2 cellular contexts compared by ENCODE assay signal in genomic region chr18:77061291-77061945, GRCh38.
TF ChIP-seq lines count a peak whose summit lies in the region.

No MANE protein-coding gene starts in this region.

TF ChIP-seq in liver, 16 proteins besides CTCF, POLR2A, EP300 and RAD21 (continued from another document):
- TF ChIP-seq RXRA (IDR thresholded peaks at IDR 0.05), result no peak
- no peak for TF ChIP-seq FOXA1 (IDR thresholded peaks at IDR 0.05)
- no peak for TF ChIP-seq EGR1 (IDR thresholded peaks at IDR 0.05; ENCODE audit: low read depth in 2 of 2)
- TF ChIP-seq, protein P1, sequence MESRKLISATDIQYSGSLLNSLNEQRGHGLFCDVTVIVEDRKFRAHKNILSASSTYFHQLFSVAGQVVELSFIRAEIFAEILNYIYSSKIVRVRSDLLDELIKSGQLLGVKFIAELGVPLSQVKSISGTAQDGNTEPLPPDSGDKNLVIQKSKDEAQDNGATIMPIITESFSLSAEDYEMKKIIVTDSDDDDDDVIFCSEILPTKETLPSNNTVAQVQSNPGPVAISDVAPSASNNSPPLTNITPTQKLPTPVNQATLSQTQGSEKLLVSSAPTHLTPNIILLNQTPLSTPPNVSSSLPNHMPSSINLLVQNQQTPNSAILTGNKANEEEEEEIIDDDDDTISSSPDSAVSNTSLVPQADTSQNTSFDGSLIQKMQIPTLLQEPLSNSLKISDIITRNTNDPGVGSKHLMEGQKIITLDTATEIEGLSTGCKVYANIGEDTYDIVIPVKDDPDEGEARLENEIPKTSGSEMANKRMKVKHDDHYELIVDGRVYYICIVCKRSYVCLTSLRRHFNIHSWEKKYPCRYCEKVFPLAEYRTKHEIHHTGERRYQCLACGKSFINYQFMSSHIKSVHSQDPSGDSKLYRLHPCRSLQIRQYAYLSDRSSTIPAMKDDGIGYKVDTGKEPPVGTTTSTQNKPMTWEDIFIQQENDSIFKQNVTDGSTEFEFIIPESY (IDR thresholded peaks at IDR 0.05), result no peak
- no peak for TF ChIP-seq GABPA (IDR thresholded peaks at IDR 0.05 in 1 of 2, conservative IDR thresholded peaks at IDR 0.05 in 1 of 2)
- TF ChIP-seq HNF4G (IDR thresholded peaks at IDR 0.05), result no peak
- no peak for TF ChIP-seq ATF3 (IDR thresholded peaks at IDR 0.05)
- TF ChIP-seq FOXA2 (IDR thresholded peaks at IDR 0.05), result no peak
- TF ChIP-seq, protein P2, sequence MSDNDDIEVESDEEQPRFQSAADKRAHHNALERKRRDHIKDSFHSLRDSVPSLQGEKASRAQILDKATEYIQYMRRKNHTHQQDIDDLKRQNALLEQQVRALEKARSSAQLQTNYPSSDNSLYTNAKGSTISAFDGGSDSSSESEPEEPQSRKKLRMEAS (IDR thresholded peaks at IDR 0.05), result no peak
- no peak for TF ChIP-seq YY1 (IDR thresholded peaks at IDR 0.05)
- no peak for TF ChIP-seq NR2F2 (IDR thresholded peaks at IDR 0.05)
- no peak for TF ChIP-seq JUND (IDR thresholded peaks at IDR 0.05)
- TF ChIP-seq SP1 (IDR thresholded peaks at IDR 0.05), result no peak

TF ChIP-seq in HepG2, 621 proteins besides CTCF, POLR2A, EP300 and RAD21 (continued from another document):
- TF ChIP-seq ZNF512 (CRISPR knock-in tag; IDR thresholded peaks at IDR 0.05), result no peak
- TF ChIP-seq ATF1 (CRISPR knock-in tag; IDR thresholded peaks at IDR 0.05), result no peak
- no peak for TF ChIP-seq NAIF1 (CRISPR knock-in tag; IDR thresholded peaks at IDR 0.05; ENCODE audit: borderline replicate concordance)
- TF ChIP-seq TCF7L2 (IDR thresholded peaks at IDR 0.05; ENCODE audit: low read depth, low read length), result no peak
- TF ChIP-seq SATB2 (CRISPR knock-in tag; IDR thresholded peaks at IDR 0.05), result no peak
- no peak for TF ChIP-seq SMAD1 (CRISPR knock-in tag; IDR thresholded peaks at IDR 0.05; ENCODE audit: borderline replicate concordance, low read depth)
- no peak for TF ChIP-seq ZNF10 (CRISPR knock-in tag; IDR thresholded peaks at IDR 0.05; ENCODE audit: borderline replicate concordance, low read depth)
- TF ChIP-seq HNRNPLL (IDR thresholded peaks at IDR 0.05; ENCODE audit: low read depth, low read length, poor library complexity, severe bottlenecking), result no peak
- TF ChIP-seq ATF7-NPFF (CRISPR knock-in tag; IDR thresholded peaks at IDR 0.05; ENCODE audit: low read depth), result no peak
- TF ChIP-seq HDAC1 (CRISPR knock-in tag; IDR thresholded peaks at IDR 0.05), result no peak
- TF ChIP-seq ZNF225 (CRISPR knock-in tag; IDR thresholded peaks at IDR 0.05), result no peak
- TF ChIP-seq KLF13 (CRISPR knock-in tag; IDR thresholded peaks at IDR 0.05), result no peak
- no peak for TF ChIP-seq ZEB1 (IDR thresholded peaks at IDR 0.05; ENCODE audit: insufficient replicate concordance, low read depth)
- no peak for TF ChIP-seq PCBP2 (optimal IDR thresholded peaks at IDR 0.05; ENCODE audit: low read depth, low read length, poor library complexity, severe bottlenecking)
